16 cellular contexts compared by ENCODE assay signal in the genomic region with DNA sequence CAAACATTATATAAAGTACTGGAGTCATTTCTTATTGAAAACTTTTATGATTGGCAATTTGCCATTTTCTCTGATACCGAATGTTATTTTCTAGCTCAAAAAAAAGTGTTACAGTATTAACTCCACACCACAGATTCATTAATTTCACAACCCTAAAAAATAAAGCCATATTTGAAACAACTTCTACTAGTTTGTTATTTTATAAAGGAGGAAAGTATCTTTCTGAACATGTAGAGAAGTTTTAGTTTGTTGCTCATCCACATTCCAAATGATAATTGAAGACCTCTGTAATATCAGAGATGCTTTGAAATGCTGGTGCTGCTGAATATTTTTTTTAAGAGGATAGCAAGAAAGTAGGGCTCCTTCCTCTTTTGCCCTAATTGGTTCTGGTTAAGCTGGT. TPM values are rescaled to one million over a fixed set of nuclear protein-coding genes. Genes with fewer than 3 reads are reported as not detected.
DNase-seq lines count a peak whose midpoint lies in the region; ATAC-seq, FAIRE-seq and TF ChIP-seq lines count a peak whose summit lies in the region.
"Had no signal": no experiment of that assay in that cellular context is flagged by ENCODE, and none has a peak within 500 bp of the region (broad histone marks: within the 10 kb centered on the region; RNA-seq: fewer than 3 reads in every experiment).

No MANE protein-coding gene starts in this region.

- H3K9me3 Mint-ChIP-seq in neural progenitor cell, result no peaks in the 10 kb centered on the region

- TF ChIP-seq CTCF in endothelial cell of umbilical vein (IDR thresholded peaks at IDR 0.05; ENCODE audit: extremely low read depth in 1 of 2, insufficient read depth in 1 of 2, low read depth in 1 of 2, low read length in 2 of 2) (no peak), neural progenitor cell (IDR thresholded peaks at IDR 0.05) (no peak)

- no peaks in the 10 kb centered on the region for H4K20me1 ChIP-seq in endothelial cell of umbilical vein (replicated peaks; ENCODE audit: control insufficient read depth, extremely low read depth, insufficient read depth, low read length)
- H4K20me1 ChIP-seq in neural progenitor cell (ENCODE audit: low read depth), result no peaks in the 10 kb centered on the region

- CTCF ChIA-PET in endothelial cell of umbilical vein (lab: Charles Lee), result interaction anchor here (0.8 kb wide), 1 partner anchor 95 kb away, joined by 3 read pairs; no protein-coding TSS in a partner anchor

- dilution Hi-C loops in endothelial cell of umbilical vein (cut with MboI; ENCODE audit: extremely low pct_ligation_motif_present, low sequenced_read_pairs), result no loop called here

- H2AFZ ChIP-seq in endothelial cell of umbilical vein (ENCODE audit: low read depth, low read length) (no peak overlapping the region), neural progenitor cell (replicated peaks) (no peak overlapping the region)

- H3K9ac ChIP-seq in endothelial cell of umbilical vein (replicated peaks; ENCODE audit: extremely low read depth, insufficient read depth, low read length) (peak overlapping the region; percentile 66), neural progenitor cell (no peak overlapping the region)

- no peaks in the 10 kb centered on the region for H3K36me3 ChIP-seq in endothelial cell of umbilical vein (ENCODE audit: control insufficient read depth in 2 of 2, extremely low read depth in 1 of 2, insufficient read depth in 2 of 2, low read length in 2 of 2)
- no peaks in the 10 kb centered on the region for H3K36me3 ChIP-seq in neural progenitor cell
- H3K36me3 ChIP-seq in urinary bladder (ENCODE audit: insufficient read depth), result no peaks in the 10 kb centered on the region

- WGBS in urinary bladder, result 44% methylated on average over 1 of the region's 1 CpG

- peak overlapping the region; percentile 19 for H3K4me3 Mint-ChIP-seq in neural progenitor cell
- H3K4me3 Mint-ChIP-seq: activated naive CD4-positive, alpha-beta T cell treated with anti-CD3 and anti-CD28 coated beads, Interleukin-2, amount 50 U/mL, for 24 hours; T-helper 17 cell had no signal

- H3K4me1 Mint-ChIP-seq in neural progenitor cell, result peaks cover 7% of the 10 kb centered on the region
- H3K4me1 Mint-ChIP-seq: activated naive CD4-positive, alpha-beta T cell treated with anti-CD3 and anti-CD28 coated beads, Interleukin-2, amount 50 U/mL, for 24 hours; T-helper 17 cell had no signal

- intact Hi-C loops in endothelial cell of umbilical vein (cut with micrococcal nuclease) (no loop called here), left colon (cut with DNase I, micrococcal nuclease) (no loop called here)

- no peaks in the 10 kb centered on the region for H3K9me1 ChIP-seq in endothelial cell of umbilical vein (replicated peaks; ENCODE audit: control insufficient read depth, extremely low read depth, insufficient read depth, low read length)

- H3K27ac ChIP-seq in endothelial cell of umbilical vein (ENCODE audit: insufficient read depth, low read depth, low read length), result peak overlapping the region; percentile 34
- no peak overlapping the region for H3K27ac ChIP-seq in neural progenitor cell
- H3K27ac ChIP-seq in urinary bladder (ENCODE audit: low read depth), result no peak overlapping the region
- H3K27ac ChIP-seq: dorsolateral prefrontal cortex had no signal

- no peak overlapping the region for H3K27ac Mint-ChIP-seq in neural progenitor cell
- H3K27ac Mint-ChIP-seq: activated naive CD4-positive, alpha-beta T cell treated with anti-CD3 and anti-CD28 coated beads, Interleukin-2, amount 50 U/mL, for 24 hours; T-helper 17 cell had no signal

- H3K4me1 ChIP-seq in endothelial cell of umbilical vein (ENCODE audit: control insufficient read depth, extremely low read depth, insufficient read depth, low read length) (peaks cover 43% of the 10 kb centered on the region), neural progenitor cell (peaks cover 8% of the 10 kb centered on the region), urinary bladder (ENCODE audit: insufficient read depth) (no peaks in the 10 kb centered on the region)

- DNase-seq in NCI-H69 (lab: John Stamatoyannopoulos, UW) (peak; percentile 4), endothelial cell of umbilical vein (ENCODE audit: low read depth, low spot score) (no peak), neural progenitor cell (ENCODE audit: low spot score) (no peak), KG1 (lab: John Stamatoyannopoulos, UW) (no peak), left colon (no peak), NAMALWA (ENCODE audit: low spot score) (no peak)
- DNase-seq: activated CD8-positive, alpha-beta memory T cell treated with anti-CD3 and anti-CD28 coated beads for 24 hours; DMS79 treated with DMSO at 0.1 percent for 48 hours; dorsolateral prefrontal cortex; mucosa of descending colon; NCI-H2107; stimulated activated CD4-positive, alpha-beta T cell treated with anti-CD3 and anti-CD28 coated beads, Interleukin-15, amount 100 ng/mL, for 24 hours; T-helper 17 cell had no signal

- no peak for TF ChIP-seq POLR2A in endothelial cell of umbilical vein (IDR thresholded peaks at IDR 0.05; ENCODE audit: low read depth, low read length)

- H3K4me3 ChIP-seq in endothelial cell of umbilical vein (replicated peaks in 1 of 3; ENCODE audit: insufficient read depth in 1 of 3, low read depth in 1 of 3, low read length in 3 of 3) (peak overlapping the region in 1 of 3 experiments; percentile 17), neural progenitor cell (no peak overlapping the region), urinary bladder (ENCODE audit: low read depth, low read length) (peak overlapping the region; percentile 22)
- H3K4me3 ChIP-seq: K562, mucosa of descending colon had no signal

- FAIRE-seq in endothelial cell of umbilical vein (lab: Jason Lieb, UNC), result no peak
- FAIRE-seq: K562 had no signal

- no peak for ATAC-seq in left colon
- ATAC-seq: K562, mucosa of descending colon, T-helper 17 cell had no signal

- H3K27me3 Mint-ChIP-seq in neural progenitor cell (ENCODE audit: insufficient read depth, low read depth), result peaks cover 7% of the 10 kb centered on the region

- H3K79me2 ChIP-seq in endothelial cell of umbilical vein (ENCODE audit: control insufficient read depth, insufficient read depth, low read length) (peaks cover 12% of the 10 kb centered on the region), neural progenitor cell (ENCODE audit: low read depth) (no peaks in the 10 kb centered on the region)

- H3K27me3 ChIP-seq in endothelial cell of umbilical vein (ENCODE audit: control insufficient read depth in 2 of 2, insufficient read depth in 2 of 2, low read length in 2 of 2), result peaks cover 0 to 3% of the 10 kb centered on the region in 2 experiments
- H3K27me3 ChIP-seq in neural progenitor cell, result peaks cover 19% of the 10 kb centered on the region

- H3K9me3 ChIP-seq in endothelial cell of umbilical vein (replicated peaks; ENCODE audit: control insufficient read depth, insufficient read depth, low read length) (no peaks in the 10 kb centered on the region), neural progenitor cell (ENCODE audit: low read depth) (no peaks in the 10 kb centered on the region)
- H3K9me3 ChIP-seq: mucosa of descending colon had no signal

- H3K4me2 ChIP-seq in endothelial cell of umbilical vein (ENCODE audit: insufficient read depth, low read length) (peak overlapping the region; percentile 65), neural progenitor cell (no peak overlapping the region)

- peaks cover 5% of the 10 kb centered on the region for H3F3A ChIP-seq in neural progenitor cell (ENCODE audit: low read depth)

- BruUV-seq in endothelial cell of umbilical vein (replicated peaks; lab: Mats Ljungman, UMichigan), result no TSS peak

- H3K36me3 Mint-ChIP-seq in neural progenitor cell, result no peaks in the 10 kb centered on the region
- H3K36me3 Mint-ChIP-seq: activated naive CD4-positive, alpha-beta T cell treated with anti-CD3 and anti-CD28 coated beads, Interleukin-2, amount 50 U/mL, for 24 hours had no signal

- POLR2A ChIA-PET in endothelial cell of umbilical vein (lab: Charles Lee), result no interaction called here

TF ChIP-seq in endothelial cell of umbilical vein, 7 proteins besides CTCF, POLR2A, EP300 and RAD21:
- TF ChIP-seq MYC (IDR thresholded peaks at IDR 0.05; ENCODE audit: low read depth, low read length), result no peak
- TF ChIP-seq, protein P1, sequence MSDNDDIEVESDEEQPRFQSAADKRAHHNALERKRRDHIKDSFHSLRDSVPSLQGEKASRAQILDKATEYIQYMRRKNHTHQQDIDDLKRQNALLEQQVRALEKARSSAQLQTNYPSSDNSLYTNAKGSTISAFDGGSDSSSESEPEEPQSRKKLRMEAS (IDR thresholded peaks at IDR 0.05; ENCODE audit: insufficient read depth, insufficient read length), result no peak

RNA-seq across cellular contexts. Expression of gene VGLL3, which starts 2.0 kb away (rescaled TPM):
- total RNA-seq in endothelial cell of umbilical vein, result 4.2 and 6.0 TPM in 2 replicates
- polyA plus RNA-seq in endothelial cell of umbilical vein, result 12.0 and 12.5 TPM in 2 replicates
- polyA plus RNA-seq in endothelial cell of umbilical vein (2011; cell fraction: cytosol; rRNA removed), result 2.4 and 2.9 TPM in 2 replicates
- polyA plus RNA-seq in endothelial cell of umbilical vein (2011; cell fraction: nucleus; rRNA removed), result 5.0 and 5.3 TPM in 2 replicates
- polyA plus RNA-seq in endothelial cell of umbilical vein (2012), result 5.8 and 10.1 TPM in 2 replicates
- 15.3 and 20.0 TPM in 2 replicates for polyA minus RNA-seq in endothelial cell of umbilical vein
- 30.7 TPM for polyA minus RNA-seq in endothelial cell of umbilical vein (2011; cell fraction: cytosol; rRNA and poly(A)+ RNA removed)
- 14.8 and 15.4 TPM in 2 replicates for polyA minus RNA-seq in endothelial cell of umbilical vein (2011; cell fraction: nucleus; rRNA and poly(A)+ RNA removed)
- 1.2 and 1.8 TPM in 2 replicates for total RNA-seq in neural progenitor cell (ENCODE audit: low replicate concordance)
- 36.2 TPM for total RNA-seq in urinary bladder
- 5.7 TPM for polyA plus RNA-seq in urinary bladder
- 1 to 10 TPM; 1.2 to 5.1 TPM for total RNA-seq in left colon
